26 cellular contexts compared by ENCODE assay signal in the genomic region with DNA sequence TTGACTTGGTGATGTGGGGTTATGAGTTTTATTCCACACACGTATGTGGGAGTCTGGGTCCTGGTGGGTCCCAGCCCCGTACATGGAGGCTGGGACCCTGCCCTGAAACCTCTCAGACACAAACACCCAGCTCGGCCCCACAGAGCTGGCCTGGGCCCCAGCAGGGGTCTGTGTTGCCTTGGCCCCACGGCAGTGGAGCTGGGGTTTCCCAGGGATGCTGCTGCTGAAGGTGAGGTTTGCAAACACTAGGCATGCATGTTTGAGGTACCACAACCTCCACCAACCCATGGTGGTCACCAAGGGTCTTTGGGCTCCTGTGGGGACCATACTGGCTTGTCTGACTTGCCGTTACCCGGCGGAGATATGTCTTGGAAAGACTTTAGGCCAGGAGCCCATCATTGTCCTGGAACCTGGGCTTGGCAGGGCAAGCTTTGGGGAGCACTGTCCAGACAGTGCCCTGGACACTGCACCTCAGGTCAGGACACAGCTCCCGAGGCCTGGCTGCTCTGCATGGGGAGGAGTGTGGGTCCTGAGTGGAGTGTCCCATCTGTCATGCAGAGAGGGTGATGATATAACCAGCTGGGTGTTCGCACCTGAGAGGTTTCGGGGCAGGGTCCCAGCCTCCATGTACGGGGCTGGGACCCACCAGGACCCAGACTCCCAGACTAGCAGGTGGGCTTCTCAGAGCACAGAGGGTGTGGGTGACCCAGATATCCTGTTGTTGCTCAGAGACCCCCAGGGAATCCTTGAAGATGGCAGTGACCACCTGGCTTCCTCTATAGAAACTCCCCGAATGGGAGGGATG.
DNase-seq lines count a peak whose midpoint lies in the region; ATAC-seq and TF ChIP-seq lines count a peak whose summit lies in the region.
"Had no signal": no experiment of that assay in that cellular context is flagged by ENCODE, and none has a peak within 500 bp of the region (broad histone marks: within the 10 kb centered on the region; RNA-seq: fewer than 3 reads in every experiment).

No MANE protein-coding gene starts in this region.

- no peaks in the 10 kb centered on the region for H3K27me3 ChIP-seq in heart left ventricle
- H3K27me3 ChIP-seq in lung (ENCODE audit: control insufficient read depth, insufficient read depth), result no peaks in the 10 kb centered on the region
- H3K27me3 ChIP-seq in transverse colon, result no peaks in the 10 kb centered on the region
- H3K27me3 ChIP-seq in esophagus muscularis mucosa, result peaks cover 0 to 30% (median 0%) of the 10 kb centered on the region in 4 donors
- H3K27me3 ChIP-seq: gastrocnemius medialis, suprapubic skin had no signal

- DNase-seq in heart left ventricle, result peak in 3 of 5 donors; percentile 20 to 24 (median 24)
- DNase-seq in Right ventricle myocardium inferior (ENCODE audit: missing footprints), result no peak
- DNase-seq in activated T-helper 2 cell treated with anti-CD3 and anti-CD28 coated beads, Interferon-gamma antibody, Interleukin-2, Interleukin-4, amounts not matched to agents 10 μg/mL and 5 μg/mL and 100 μg/mL, durations not matched to agents 14 hours and 24 hours and 36 hours (ENCODE audit: low spot score), result peak; percentile 6
- DNase-seq in lung (ENCODE audit: low spot score), result peak; percentile 17
- DNase-seq in transverse colon, result peak; percentile 3
- DNase-seq in esophagus muscularis mucosa (ENCODE audit: extremely low spot score), result no peak
- no peak for DNase-seq in C1 segment of cervical spinal cord (lab: John Stamatoyannopoulos, UW)
- DNase-seq in stimulated activated naive CD4-positive, alpha-beta T cell treated with Interleukin-2 at 50 U/mL for 16 hours (lab: John Stamatoyannopoulos, UW), result no peak
- DNase-seq: activated T-cell treated with anti-CD3 and anti-CD28 coated beads, Interleukin-2, amount 50 U/mL, for 48 hours; effector memory CD8-positive, alpha-beta T cell; GDM1; mesendoderm; MV-4-11; naive thymus-derived CD4-positive, alpha-beta T cell; NCI-H187; NCI-H69; stimulated activated CD4-positive, alpha-beta T cell treated with anti-CD3 and anti-CD28 coated beads, Interleukin-1b, Interleukin-23, amount 100 ng/mL, for 48 hours; T1000 had no signal

- TF ChIP-seq CTCF in heart left ventricle (IDR thresholded peaks at IDR 0.05) (no peak), lung (IDR thresholded peaks at IDR 0.05; ENCODE audit: control extremely low read depth, extremely low read depth) (no peak), transverse colon (IDR thresholded peaks at IDR 0.05) (no peak), esophagus muscularis mucosa (IDR thresholded peaks at IDR 0.05) (no peak)

- H3K9me3 Mint-ChIP-seq in activated T-helper 2 cell treated with anti-CD3 and anti-CD28 coated beads, Interferon-gamma antibody, Interleukin-2, Interleukin-4, amounts not matched to agents 10 μg/mL and 5 μg/mL and 100 μg/mL, durations not matched to agents 14 hours and 24 hours and 36 hours, result no peaks in the 10 kb centered on the region
- H3K9me3 Mint-ChIP-seq: activated CD4-positive, alpha-beta memory T cell treated with anti-CD3 and anti-CD28 coated beads for 36 hours; CD8-positive, alpha-beta T cell; effector memory CD8-positive, alpha-beta T cell; WTC11 had no signal

- peaks cover 0 to 46% (median 35%) of the 10 kb centered on the region in 12 donors for H3K4me1 ChIP-seq in heart left ventricle
- peaks cover 0 to 10% of the 10 kb centered on the region in 2 donors for H3K4me1 ChIP-seq in lung (ENCODE audit: control insufficient read depth in 2 of 2, insufficient read depth in 2 of 2, low read length in 2 of 2)
- H3K4me1 ChIP-seq in transverse colon, result no peaks in the 10 kb centered on the region
- H3K4me1 ChIP-seq in esophagus muscularis mucosa, result peaks cover 15 to 29% (median 18%) of the 10 kb centered on the region in 4 donors
- H3K4me1 ChIP-seq: gastrocnemius medialis, parathyroid adenoma had no signal

- in situ Hi-C loops in transverse colon (cut with MboI; ENCODE audit: low pct_ligation_motif_present in 1 of 4, low pct_unique_long_range_greater_than_20kb in 1 of 4, low sequenced_read_pairs in 3 of 4), result no loop called here

- TF ChIP-seq EP300 in transverse colon (IDR thresholded peaks at IDR 0.05; ENCODE audit: low read depth), result no peak
- TF ChIP-seq EP300 in esophagus muscularis mucosa (IDR thresholded peaks at IDR 0.05), result no peak

- peaks cover 0 to under 1% (median 0%) of the 10 kb centered on the region in 12 donors for H3K9me3 ChIP-seq in heart left ventricle
- H3K9me3 ChIP-seq in lung (ENCODE audit: control insufficient read depth in 2 of 2, insufficient read depth in 1 of 2, low read length in 1 of 2), result no peaks in the 10 kb centered on the region
- no peaks in the 10 kb centered on the region for H3K9me3 ChIP-seq in transverse colon
- H3K9me3 ChIP-seq in esophagus muscularis mucosa, result no peaks in the 10 kb centered on the region
- H3K9me3 ChIP-seq: gastrocnemius medialis, suprapubic skin had no signal

- no peaks in the 10 kb centered on the region for H3K4me1 Mint-ChIP-seq in activated T-helper 2 cell treated with anti-CD3 and anti-CD28 coated beads, Interferon-gamma antibody, Interleukin-2, Interleukin-4, amounts not matched to agents 10 μg/mL and 5 μg/mL and 100 μg/mL, durations not matched to agents 14 hours and 24 hours and 36 hours (ENCODE audit: low read depth)
- H3K4me1 Mint-ChIP-seq: WTC11 had no signal

- no peaks in the 10 kb centered on the region for H3K27me3 Mint-ChIP-seq in activated T-helper 2 cell treated with anti-CD3 and anti-CD28 coated beads, Interferon-gamma antibody, Interleukin-2, Interleukin-4, amounts not matched to agents 10 μg/mL and 5 μg/mL and 100 μg/mL, durations not matched to agents 14 hours and 24 hours and 36 hours (ENCODE audit: low read depth)
- H3K27me3 Mint-ChIP-seq: activated CD4-positive, alpha-beta memory T cell treated with anti-CD3 and anti-CD28 coated beads for 36 hours had no signal

- H3K4me3 Mint-ChIP-seq in activated T-helper 2 cell treated with anti-CD3 and anti-CD28 coated beads, Interferon-gamma antibody, Interleukin-2, Interleukin-4, amounts not matched to agents 10 μg/mL and 5 μg/mL and 100 μg/mL, durations not matched to agents 14 hours and 24 hours and 36 hours (ENCODE audit: low read depth), result no peak overlapping the region
- H3K4me3 Mint-ChIP-seq: activated CD4-positive, alpha-beta memory T cell treated with anti-CD3 and anti-CD28 coated beads for 36 hours; CD8-positive, alpha-beta T cell; effector memory CD8-positive, alpha-beta T cell; naive thymus-derived CD4-positive, alpha-beta T cell; WTC11 had no signal

- no peaks in the 10 kb centered on the region for H3K36me3 ChIP-seq in heart left ventricle
- no peaks in the 10 kb centered on the region for H3K36me3 ChIP-seq in lung (ENCODE audit: control insufficient read depth in 2 of 2, insufficient read depth in 2 of 2, low read length in 2 of 2)
- H3K36me3 ChIP-seq in transverse colon, result no peaks in the 10 kb centered on the region
- H3K36me3 ChIP-seq in esophagus muscularis mucosa, result no peaks in the 10 kb centered on the region
- H3K36me3 ChIP-seq: gastrocnemius medialis, suprapubic skin had no signal

- ATAC-seq in heart left ventricle, result no peak
- no peak for ATAC-seq in Right ventricle myocardium inferior
- no peak for ATAC-seq in lung (ENCODE audit: insufficient read depth, low FRiP score)
- ATAC-seq: CD8-positive, alpha-beta T cell; effector memory CD8-positive, alpha-beta T cell; esophagus mucosa; gastrocnemius medialis; naive thymus-derived CD4-positive, alpha-beta T cell; WTC11 had no signal

- intact Hi-C loops in heart left ventricle (cut with DNase I) (loop anchor here in 1 of 10 donors (5.0 kb wide), 1 partner anchor 36 kb away; no protein-coding TSS in a partner anchor), Right ventricle myocardium inferior (cut with DNase I) (no loop called here), transverse colon (cut with DNase I; ENCODE audit: low total_unique reads) (no loop called here), esophagus muscularis mucosa (cut with DNase I) (no loop called here)
- intact Hi-C loops in activated T-helper 2 cell treated with anti-CD3 and anti-CD28 coated beads, Interferon-gamma antibody, Interleukin-2, Interleukin-4, amounts not matched to agents 10 μg/mL and 5 μg/mL and 100 μg/mL, durations not matched to agents 14 hours and 24 hours and 36 hours (cut with micrococcal nuclease), result no loop called here

- no peak overlapping the region for H3K27ac Mint-ChIP-seq in activated T-helper 2 cell treated with anti-CD3 and anti-CD28 coated beads, Interferon-gamma antibody, Interleukin-2, Interleukin-4, amounts not matched to agents 10 μg/mL and 5 μg/mL and 100 μg/mL, durations not matched to agents 14 hours and 24 hours and 36 hours
- H3K27ac Mint-ChIP-seq: activated CD4-positive, alpha-beta memory T cell treated with anti-CD3 and anti-CD28 coated beads for 36 hours; CD8-positive, alpha-beta T cell; effector memory CD8-positive, alpha-beta T cell; WTC11 had no signal

- H3K4me3 ChIP-seq in heart left ventricle (no peak overlapping the region), lung (no peak overlapping the region), transverse colon (no peak overlapping the region), esophagus muscularis mucosa (no peak overlapping the region)
- H3K4me3 ChIP-seq: gastrocnemius medialis, suprapubic skin had no signal

- WGBS in heart left ventricle, 4 donors, result 78 to 90% (median 81%) methylated on average over 10 to 12 of the region's 12 CpGs
- 91 to 95% methylated on average over 12 of the region's 12 CpGs for WGBS in lung, 2 donors
- 85% methylated on average over 12 of the region's 12 CpGs; no CpG with 5 or more reads in 1 of the 2 donors for WGBS in transverse colon (ENCODE audit: low coverage in 1 of 2), 2 donors
- WGBS in esophagus muscularis mucosa, result 82% methylated on average over 8 of the region's 12 CpGs

- H3K27ac ChIP-seq in heart left ventricle, result no peak overlapping the region
- no peak overlapping the region for H3K27ac ChIP-seq in lung (ENCODE audit: low read depth in 1 of 2, low read length in 1 of 2)
- no peak overlapping the region for H3K27ac ChIP-seq in transverse colon
- no peak overlapping the region for H3K27ac ChIP-seq in esophagus muscularis mucosa (replicated peaks in 1 of 4)
- H3K27ac ChIP-seq: gastrocnemius medialis, parathyroid adenoma, RWPE1, suprapubic skin had no signal

- H3K36me3 Mint-ChIP-seq in activated T-helper 2 cell treated with anti-CD3 and anti-CD28 coated beads, Interferon-gamma antibody, Interleukin-2, Interleukin-4, amounts not matched to agents 10 μg/mL and 5 μg/mL and 100 μg/mL, durations not matched to agents 14 hours and 24 hours and 36 hours (ENCODE audit: low read depth), result no peaks in the 10 kb centered on the region
- H3K36me3 Mint-ChIP-seq: activated CD4-positive, alpha-beta memory T cell treated with anti-CD3 and anti-CD28 coated beads for 36 hours; CD8-positive, alpha-beta T cell; WTC11 had no signal

- TF ChIP-seq POLR2A in heart left ventricle (IDR thresholded peaks at IDR 0.05) (no peak), transverse colon (IDR thresholded peaks at IDR 0.05) (no peak), esophagus muscularis mucosa (IDR thresholded peaks at IDR 0.05; ENCODE audit: low read depth) (no peak)

Comparison
In these comparisons a context has a peak if more than half of its experiments do, and no peak if none do; other contexts are left out.
1. DNase-seq: peak in heart left ventricle (3 of 5), activated T-helper 2 cell treated with anti-CD3 and anti-CD28 coated beads, Interferon-gamma antibody, Interleukin-2, Interleukin-4, amounts not matched to agents 10 μg/mL and 5 μg/mL and 100 μg/mL, durations not matched to agents 14 hours and 24 hours and 36 hours (single experiment), lung (single experiment) and transverse colon (single experiment); none in Right ventricle myocardium inferior (single experiment), esophagus muscularis mucosa (single experiment), C1 segment of cervical spinal cord (0 of 14) and stimulated activated naive CD4-positive, alpha-beta T cell treated with Interleukin-2 at 50 U/mL for 16 hours (single experiment).